12 cellular contexts compared by ENCODE assay signal in the genomic region with DNA sequence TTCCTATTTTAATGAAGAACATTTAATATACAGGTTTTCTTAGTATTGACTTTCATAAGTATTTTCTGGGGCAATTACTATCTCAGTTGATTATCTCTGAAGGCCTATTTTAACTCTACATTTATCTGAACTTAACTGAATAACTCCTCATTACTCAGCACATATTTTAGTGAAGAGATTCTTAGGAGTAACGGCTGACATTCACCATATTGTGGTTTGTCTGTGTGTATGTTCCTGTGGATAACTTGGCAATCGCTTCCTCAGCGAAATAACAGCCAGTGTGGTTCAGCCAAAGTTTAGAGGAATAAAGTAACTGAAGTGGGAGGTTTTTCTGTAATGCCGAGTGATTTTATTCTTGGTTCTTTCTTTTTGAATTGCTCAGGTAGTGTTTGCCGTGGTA.
DNase-seq lines count a peak whose midpoint lies in the region; ATAC-seq and TF ChIP-seq lines count a peak whose summit lies in the region.
"Had no signal": no experiment of that assay in that cellular context is flagged by ENCODE, and none has a peak within 500 bp of the region (broad histone marks: within the 10 kb centered on the region; RNA-seq: fewer than 3 reads in every experiment).

No MANE protein-coding gene starts in this region.

- no peaks in the 10 kb centered on the region for H3K36me3 ChIP-seq in BJ (ENCODE audit: control insufficient read depth, insufficient read depth, low read length)
- H3K36me3 ChIP-seq in SJCRH30 = no peaks in the 10 kb centered on the region
- no peaks in the 10 kb centered on the region for H3K36me3 ChIP-seq in fibroblast of lung (ENCODE audit: control insufficient read depth, insufficient read depth, low read length)

- no peaks in the 10 kb centered on the region for H4K20me1 ChIP-seq in fibroblast of lung (ENCODE audit: control insufficient read depth, extremely low read depth, insufficient read depth, low read length)

- CTCF ChIA-PET in BJ (lab: Yijun Ruan, JAX) = no interaction called here

- H3K27me3 Mint-ChIP-seq in osteocyte (ENCODE audit: unreplicated experiment) = no peaks in the 10 kb centered on the region
- H3K27me3 Mint-ChIP-seq: activated naive CD8-positive, alpha-beta T cell; CD8-positive, alpha-beta memory T cell; natural killer cell treated with Interleukin-12 subunit alpha and Interleukin-12 subunit beta and Interleukin-15 and Interleukin-18, amount 100 ng/mL, for 72 hours had no signal

- H3K4me3 Mint-ChIP-seq in osteocyte (ENCODE audit: unreplicated experiment) = peak overlapping the region; percentile 26
- H3K4me3 Mint-ChIP-seq: activated naive CD8-positive, alpha-beta T cell; CD8-positive, alpha-beta memory T cell; natural killer cell treated with Interleukin-12 subunit alpha and Interleukin-12 subunit beta and Interleukin-15 and Interleukin-18, amount 100 ng/mL, for 72 hours had no signal

- no peaks in the 10 kb centered on the region for H3K27me3 ChIP-seq in BJ (ENCODE audit: control insufficient read depth, insufficient read depth, low read length)
- no peaks in the 10 kb centered on the region for H3K27me3 ChIP-seq in SJCRH30
- H3K27me3 ChIP-seq in fibroblast of lung (ENCODE audit: control insufficient read depth, insufficient read depth, low read length) = no peaks in the 10 kb centered on the region

- POLR2A ChIA-PET in BJ (lab: Charles Lee) = no interaction called here

- H3K9me3 Mint-ChIP-seq in osteocyte (ENCODE audit: unreplicated experiment) = no peaks in the 10 kb centered on the region
- H3K9me3 Mint-ChIP-seq: CD8-positive, alpha-beta memory T cell; natural killer cell treated with Interleukin-12 subunit alpha and Interleukin-12 subunit beta and Interleukin-15 and Interleukin-18, amount 100 ng/mL, for 72 hours had no signal

- no peak overlapping the region for H3K4me3 ChIP-seq in BJ (ENCODE audit: low read depth, low read length)
- no peak overlapping the region for H3K4me3 ChIP-seq in SJCRH30
- H3K4me3 ChIP-seq in fibroblast of lung (replicated peaks in 1 of 4; ENCODE audit: control extremely low read depth in 1 of 4, insufficient read depth in 1 of 4, low read depth in 3 of 4, low read length in 4 of 4) = peak overlapping the region in 1 of 4 experiments; percentile 9

- H3K4me1 ChIP-seq in SJCRH30 (peaks cover 19% of the 10 kb centered on the region), fibroblast of lung (ENCODE audit: control insufficient read depth, extremely low read depth, insufficient read depth, low read length) (peaks cover 6% of the 10 kb centered on the region)

- no peaks in the 10 kb centered on the region for H3K9me3 ChIP-seq in SJCRH30 (replicated peaks)
- H3K9me3 ChIP-seq in fibroblast of lung (ENCODE audit: control insufficient read depth, insufficient read depth, low read depth, low read length) = no peaks in the 10 kb centered on the region

- no peaks in the 10 kb centered on the region for H3K36me3 Mint-ChIP-seq in osteocyte (ENCODE audit: unreplicated experiment)
- H3K36me3 Mint-ChIP-seq: CD8-positive, alpha-beta memory T cell; natural killer cell treated with Interleukin-12 subunit alpha and Interleukin-12 subunit beta and Interleukin-15 and Interleukin-18, amount 100 ng/mL, for 72 hours had no signal

- no peaks in the 10 kb centered on the region for H3K79me2 ChIP-seq in fibroblast of lung (ENCODE audit: control insufficient read depth, insufficient read depth, low read length)

- H3K9ac ChIP-seq in fibroblast of lung (ENCODE audit: insufficient read depth, low read length) = no peak overlapping the region

- ATAC-seq in HG03108 (IDR thresholded peaks at IDR 0.05; ENCODE audit: unreplicated experiment) (no peak), HG02981 (IDR thresholded peaks at IDR 0.05; ENCODE audit: unreplicated experiment) (no peak)
- ATAC-seq: natural killer cell treated with Interleukin-12 subunit alpha and Interleukin-12 subunit beta and Interleukin-15 and Interleukin-18, amount 100 ng/mL, for 72 hours had no signal

- peak overlapping the region; percentile 20 for H3K4me2 ChIP-seq in fibroblast of lung (ENCODE audit: extremely low read depth, insufficient read depth, low read length)

- no peak overlapping the region for H2AFZ ChIP-seq in fibroblast of lung (ENCODE audit: low read length)

- peak overlapping the region; percentile 86 for H3K27ac Mint-ChIP-seq in osteocyte (ENCODE audit: unreplicated experiment)
- H3K27ac Mint-ChIP-seq: activated naive CD8-positive, alpha-beta T cell; CD8-positive, alpha-beta memory T cell; natural killer cell treated with Interleukin-12 subunit alpha and Interleukin-12 subunit beta and Interleukin-15 and Interleukin-18, amount 100 ng/mL, for 72 hours had no signal

- DNase-seq in BJ (ENCODE audit: low read depth) (peak; percentile 59), SJCRH30 (peak; percentile 28 to 61), fibroblast of lung (ENCODE audit: low read depth in 2 of 2) (peak; percentile 95 to 99), osteocyte (ENCODE audit: extremely low spot score, unreplicated experiment) (no peak), RKO (ENCODE audit: low spot score) (no peak), MV-4-11 (lab: John Stamatoyannopoulos, UW) (no peak)
- DNase-seq: CD8-positive, alpha-beta memory T cell had no signal

- no peak for TF ChIP-seq CTCF in BJ (IDR thresholded peaks at IDR 0.05; ENCODE audit: insufficient read depth, low read depth, low read length)
- TF ChIP-seq CTCF in fibroblast of lung (conservative IDR thresholded peaks at IDR 0.05 in 1 of 2, IDR thresholded peaks at IDR 0.05 in 1 of 2; ENCODE audit: low read depth in 1 of 2, low read length in 2 of 2) = no peak
- no peak for TF ChIP-seq CTCF in osteocyte (IDR thresholded peaks at IDR 0.05)

- peaks cover 34% of the 10 kb centered on the region for H3K4me1 Mint-ChIP-seq in osteocyte (ENCODE audit: unreplicated experiment)
- H3K4me1 Mint-ChIP-seq: CD8-positive, alpha-beta memory T cell had no signal

- H3K27ac ChIP-seq in SJCRH30 (peak overlapping the region; percentile 30), fibroblast of lung (ENCODE audit: insufficient read depth, low read length) (peak overlapping the region; percentile 35)
- H3K27ac ChIP-seq: VCaP had no signal

Comparison
In these comparisons a context has a peak if more than half of its experiments do, and no peak if none do; other contexts are left out.
1. DNase-seq: peak in BJ (single experiment), SJCRH30 (2 of 2) and fibroblast of lung (2 of 2); none in osteocyte (single experiment), RKO (single experiment) and MV-4-11 (single experiment).